ENCODE assay signal across 2 cellular contexts in genomic region chr17:32383926-32384434, GRCh38.
TF ChIP-seq lines count a peak whose summit lies in the region.

No MANE protein-coding gene starts in this region.

TF ChIP-seq in PFSK-1, 5 proteins besides CTCF, POLR2A, EP300 and RAD21:
- TF ChIP-seq REST (IDR thresholded peaks at IDR 0.05; ENCODE audit: insufficient read depth in 1 of 2, low read depth in 2 of 2, low read length in 2 of 2), result no peak
- no peak for TF ChIP-seq FOXP2 (optimal IDR thresholded peaks at IDR 0.05; ENCODE audit: borderline replicate concordance, extremely low read depth, extremely low read length, insufficient read depth)
- no peak for TF ChIP-seq TAF1 (IDR thresholded peaks at IDR 0.05; ENCODE audit: borderline replicate concordance, insufficient read depth, low read length)
- TF ChIP-seq POLR2AphosphoS5 (IDR thresholded peaks at IDR 0.05; ENCODE audit: low read depth, low read length), result peak; percentile 58
- no peak for TF ChIP-seq SIN3A (IDR thresholded peaks at IDR 0.05; ENCODE audit: borderline replicate concordance, insufficient read depth, low read length)

TF ChIP-seq in K562, 482 proteins besides CTCF, POLR2A, EP300 and RAD21:
- TF ChIP-seq RFX1 (IDR thresholded peaks at IDR 0.05), result no peak
- TF ChIP-seq MAX (CRISPR knock-in tag; IDR thresholded peaks at IDR 0.05), result no peak
- peak; percentile 24 for TF ChIP-seq POLR2B (IDR thresholded peaks at IDR 0.05; ENCODE audit: low read depth, partially characterized antibody)
- no peak for TF ChIP-seq RBM15 (IDR thresholded peaks at IDR 0.05; ENCODE audit: insufficient read depth, low read length)
- TF ChIP-seq HMGXB4 (CRISPR knock-in tag; IDR thresholded peaks at IDR 0.05), result no peak
- no peak for TF ChIP-seq ZNF518B (CRISPR knock-in tag; IDR thresholded peaks at IDR 0.05)
- no peak for TF ChIP-seq ZFP36 (IDR thresholded peaks at IDR 0.05; ENCODE audit: low read depth, low read length, partially characterized antibody)
- TF ChIP-seq PRDM10 (IDR thresholded peaks at IDR 0.05; ENCODE audit: partially characterized antibody), result peak; percentile 75
- no peak for TF ChIP-seq ZNF561 (CRISPR knock-in tag; conservative IDR thresholded peaks at IDR 0.05)
- 0 out of 2 replicates have a peak, but pooled peaks have one; percentile 27 for TF ChIP-seq POLR2H (tag; IDR thresholded peaks at IDR 0.05; ENCODE audit: low read depth)
- TF ChIP-seq ZBTB34 (CRISPR knock-in tag; IDR thresholded peaks at IDR 0.05), result no peak
- no peak for TF ChIP-seq ZNF146 (CRISPR knock-in tag; IDR thresholded peaks at IDR 0.05; ENCODE audit: unreplicated experiment)
- no peak for TF ChIP-seq ZNF212 (CRISPR knock-in tag; IDR thresholded peaks at IDR 0.05)
- TF ChIP-seq MLLT1 (IDR thresholded peaks at IDR 0.05), result no peak
- peak; percentile 35; the same call in 1 of the 2 replicates for TF ChIP-seq POLR2G (IDR thresholded peaks at IDR 0.05; ENCODE audit: low read depth, low read length)
- TF ChIP-seq TCF15 (CRISPR knock-in tag; IDR thresholded peaks at IDR 0.05), result no peak
- TF ChIP-seq ZNF445 (CRISPR knock-in tag; IDR thresholded peaks at IDR 0.05; ENCODE audit: low read depth), result no peak
- TF ChIP-seq PBX2 (CRISPR knock-in tag; IDR thresholded peaks at IDR 0.05; ENCODE audit: low read depth), result no peak
- TF ChIP-seq PBX2 (tag; conservative IDR thresholded peaks at IDR 0.05; ENCODE audit: low read depth), result no peak
TF ChIP-seq in K562: peak in this region for 4.
